26 cellular contexts compared by ENCODE assay signal in the genomic region with DNA sequence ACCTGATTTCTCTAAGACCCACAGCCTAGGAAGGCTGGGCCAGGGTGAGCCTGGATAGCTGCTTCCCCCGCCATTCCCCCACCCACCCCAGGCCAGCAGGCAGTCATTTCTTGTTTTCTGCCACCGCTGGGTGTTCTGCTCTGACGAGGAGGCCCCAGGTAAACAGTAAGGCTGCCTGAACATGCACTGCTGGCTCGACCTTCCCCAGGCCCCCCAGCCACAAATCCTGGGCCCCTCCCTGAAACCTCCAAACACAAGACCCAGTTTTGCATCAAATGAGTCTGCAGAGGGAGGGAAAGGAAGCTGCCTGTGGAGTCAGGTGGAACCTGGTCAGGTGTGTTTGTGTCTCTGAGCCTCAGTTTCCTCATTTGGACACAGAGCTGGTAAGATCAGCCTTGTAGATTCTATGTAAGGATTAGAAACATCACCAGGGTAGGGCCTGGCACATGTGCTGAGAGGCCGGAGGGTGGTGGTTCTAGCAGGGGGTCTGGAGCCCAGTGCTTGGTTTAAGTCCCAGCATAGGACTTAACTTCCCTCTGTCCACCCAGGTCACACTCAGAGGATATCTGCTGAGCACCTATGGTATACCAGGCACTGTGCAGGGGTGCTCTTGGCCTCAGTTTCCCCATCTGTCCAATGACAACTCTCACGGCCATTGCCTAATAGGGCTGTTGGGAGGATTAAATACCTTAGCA. TPM values are rescaled to one million over a fixed set of nuclear protein-coding genes. Genes with fewer than 3 reads are reported as not detected.
DNase-seq lines count a peak whose midpoint lies in the region; ATAC-seq, FAIRE-seq and TF ChIP-seq lines count a peak whose summit lies in the region.
"Had no signal": no experiment of that assay in that cellular context is flagged by ENCODE, and none has a peak within 500 bp of the region (broad histone marks: within the 10 kb centered on the region; RNA-seq: fewer than 3 reads in every experiment).

No MANE protein-coding gene starts in this region.

- no peak overlapping the region for H2AFZ ChIP-seq in GM12878 (ENCODE audit: control insufficient read depth, low read depth, low read length)

- H3K4me1 Mint-ChIP-seq in activated CD4-positive, alpha-beta T cell treated with anti-CD3 and anti-CD28 coated beads, Interleukin-2, amount 10 ng/mL, durations not matched to agents 7 days and 5 days: peaks cover 63% of the 10 kb centered on the region
- peaks cover 28% of the 10 kb centered on the region for H3K4me1 Mint-ChIP-seq in activated CD4-positive, alpha-beta T cell treated with anti-CD3 and anti-CD28 coated beads for 36 hours
- peaks cover 41 to 67% of the 10 kb centered on the region in 2 donors for H3K4me1 Mint-ChIP-seq in stimulated activated naive B cell treated with anti-CD40 and anti-IgM and Interleukin-4, amounts not matched to agents 10 μg/mL and 1 μg/mL and 100 μg/mL, for 72 hours

- TF ChIP-seq CTCF in DOHH2 (IDR thresholded peaks at IDR 0.05; ENCODE audit: low read depth, low read length, poor library complexity, severe bottlenecking): no peak
- TF ChIP-seq CTCF in GM12878 (IDR thresholded peaks at IDR 0.05 in 2 of 3, conservative IDR thresholded peaks at IDR 0.05 in 1 of 3; ENCODE audit: control insufficient read depth in 2 of 3, extremely low read depth in 1 of 3, insufficient read depth in 1 of 3, low read depth in 3 of 3, low read length in 3 of 3): no peak

- H3K27ac ChIP-seq in DOHH2 (ENCODE audit: low read depth, low read length): peak overlapping the region; percentile 95
- H3K27ac ChIP-seq in GM12878 (ENCODE audit: control insufficient read depth, insufficient read depth): peak overlapping the region; percentile 91
- H3K27ac ChIP-seq: 22Rv1, C4-2B had no signal

- no peak overlapping the region for H3K9ac ChIP-seq in GM12878 (ENCODE audit: control insufficient read depth, insufficient read depth, low read length)
- H3K9ac ChIP-seq: SK-N-SH had no signal

- H3K4me3 ChIP-seq in DOHH2 (ENCODE audit: low read length) (peak overlapping the region; percentile 24; the same call in 1 of the 2 replicates), GM12878 (no peak overlapping the region)

- peaks cover 5% of the 10 kb centered on the region; the same call in 1 of the 2 replicates for H3K36me3 ChIP-seq in DOHH2 (ENCODE audit: control insufficient read depth, low read length)
- H3K36me3 ChIP-seq in GM12878 (ENCODE audit: control insufficient read depth in 2 of 2, insufficient read depth in 2 of 2, low read length in 1 of 2): no peaks in the 10 kb centered on the region

- SMC1A ChIA-PET in GM12878 (lab: Charles Lee; ENCODE audit: uncharacterized antibody, unreplicated experiment): interaction anchor here (1.1 to 8.4 kb wide), 13 partner anchors 10 to 349 kb away, joined by 3 to 194 read pairs (median 23); a partner anchor contains a TSS

- TF ChIP-seq RAD21 in GM12878 (IDR thresholded peaks at IDR 0.05; ENCODE audit: insufficient read depth, low read depth, low read length): no peak

- no peak overlapping the region for H3K4me3 Mint-ChIP-seq in activated CD4-positive, alpha-beta T cell treated with anti-CD3 and anti-CD28 coated beads, Interleukin-2, amount 10 ng/mL, durations not matched to agents 7 days and 5 days
- no peak overlapping the region for H3K4me3 Mint-ChIP-seq in activated CD4-positive, alpha-beta T cell treated with anti-CD3 and anti-CD28 coated beads for 36 hours
- peak overlapping the region in 1 of 2 donors; percentile 25 for H3K4me3 Mint-ChIP-seq in stimulated activated naive B cell treated with anti-CD40 and anti-IgM and Interleukin-4, amounts not matched to agents 10 μg/mL and 1 μg/mL and 100 μg/mL, for 72 hours
- H3K4me3 Mint-ChIP-seq: CD8-positive, alpha-beta memory T cell; H9; HFFc6 had no signal

- peak overlapping the region; percentile 54 for H3K27ac Mint-ChIP-seq in activated CD4-positive, alpha-beta T cell treated with anti-CD3 and anti-CD28 coated beads, Interleukin-2, amount 10 ng/mL, durations not matched to agents 7 days and 5 days
- no peak overlapping the region for H3K27ac Mint-ChIP-seq in activated CD4-positive, alpha-beta T cell treated with anti-CD3 and anti-CD28 coated beads for 36 hours
- peak overlapping the region; percentile 71 for H3K27ac Mint-ChIP-seq in stimulated activated naive B cell treated with anti-CD40 and anti-IgM and Interleukin-4, amounts not matched to agents 10 μg/mL and 1 μg/mL and 100 μg/mL, for 72 hours
- H3K27ac Mint-ChIP-seq: H9, HFFc6 had no signal

- no peaks in the 10 kb centered on the region for H3K9me3 ChIP-seq in DOHH2 (ENCODE audit: control insufficient read depth, insufficient read depth, low read length)
- no peaks in the 10 kb centered on the region for H3K9me3 ChIP-seq in GM12878 (replicated peaks; ENCODE audit: control insufficient read depth, insufficient read depth, low read length)
- H3K9me3 ChIP-seq: SK-N-SH had no signal

- POLR2A ChIA-PET in activated CD4-positive, alpha-beta T cell treated with anti-CD3 and anti-CD28 coated beads, Interleukin-2, amount 10 ng/mL, durations not matched to agents 7 days and 5 days (lab: Charles Lee): no interaction called here
- POLR2A ChIA-PET in activated CD4-positive, alpha-beta T cell treated with anti-CD3 and anti-CD28 coated beads for 36 hours (lab: Charles Lee): no interaction called here
- POLR2A ChIA-PET in GM12878 (lab: Charles Lee): interaction anchor here (1.3 to 6.0 kb wide), 6 partner anchors 10 to 79 kb away, joined by 3 to 85 read pairs (median 35); a partner anchor contains a TSS

- 65% methylated on average over 6 of the region's 6 CpGs for WGBS in GM12878 (ENCODE audit: insufficient coverage, insufficient replicate concordance, low lambda C conversion rate, missing lambda C conversion rate)

- no peak for DNase-seq in activated CD4-positive, alpha-beta T cell treated with anti-CD3 and anti-CD28 coated beads, Interleukin-2, amount 10 ng/mL, durations not matched to agents 7 days and 5 days
- DNase-seq in activated CD4-positive, alpha-beta T cell treated with anti-CD3 and anti-CD28 coated beads for 36 hours: no peak
- no peak for DNase-seq in GM12878 (ENCODE audit: low read depth, low spot score)
- DNase-seq in stimulated activated naive B cell treated with anti-CD40 and anti-IgM and Interleukin-4, amounts not matched to agents 10 μg/mL and 1 μg/mL and 100 μg/mL, for 72 hours: no peak
- no peak for DNase-seq in cerebellar cortex (ENCODE audit: low spot score)
- no peak for DNase-seq in NCI-H226
- no peak for DNase-seq in NCI-H2081 treated with DMSO at 0.1 percent for 48 hours (lab: John Stamatoyannopoulos, UW)
- DNase-seq: ACHN; Calu3; CD8-positive, alpha-beta memory T cell; DMS153; GDM1; H9; HFFc6; KBM-7; NCI-H1092; NCI-H1436; NCI-H187 treated with DMSO at 0.1 percent for 48 hours; NCI-H510A treated with DMSO at 0.1 percent for 48 hours; NCI-H748 treated with DMSO at 0.1 percent for 48 hours; SIG-M5; SK-N-SH had no signal

- H3K9me2 ChIP-seq in DOHH2 (replicated peaks; ENCODE audit: control insufficient read depth, low read length): no peaks in the 10 kb centered on the region
- H3K9me2 ChIP-seq: SK-N-SH had no signal

- H3K27me3 ChIP-seq in DOHH2 (ENCODE audit: control insufficient read depth, low read length): no peaks in the 10 kb centered on the region
- H3K27me3 ChIP-seq in GM12878 (replicated peaks in 1 of 2; ENCODE audit: control insufficient read depth in 2 of 2, insufficient read depth in 2 of 2, low read length in 1 of 2): no peaks in the 10 kb centered on the region

- RAD21 ChIA-PET in GM12878 (lab: Charles Lee; ENCODE audit: unreplicated experiment): interaction anchor here (0.6 to 6.8 kb wide), 13 partner anchors 11 to 336 kb away, joined by 3 to 206 read pairs (median 18); a partner anchor contains a TSS

- in situ Hi-C loops in GM12878 (cut with MboI): loop anchor here (10.0 kb wide), 1 partner anchor 995 kb away; no protein-coding TSS in a partner anchor

- FAIRE-seq in GM12878 (lab: Jason Lieb, UNC): no peak

- TF ChIP-seq EP300 in GM12878 (IDR thresholded peaks at IDR 0.05; ENCODE audit: borderline replicate concordance in 1 of 2, control insufficient read depth in 1 of 2, low read depth in 2 of 2, low read length in 2 of 2): no peak

- H3K4me2 ChIP-seq in DOHH2 (ENCODE audit: low read length) (peak overlapping the region; percentile 89), GM12878 (ENCODE audit: control insufficient read depth, insufficient read depth) (peak overlapping the region; percentile 22; the same call in 1 of the 2 replicates)
- H3K4me2 ChIP-seq: SK-N-SH had no signal

- no peaks in the 10 kb centered on the region for H3K79me2 ChIP-seq in DOHH2 (ENCODE audit: control insufficient read depth, low read length)
- H3K79me2 ChIP-seq in GM12878 (ENCODE audit: control insufficient read depth, insufficient read depth, low read length): no peaks in the 10 kb centered on the region; the same call in 1 of the 2 replicates

- H3K4me1 ChIP-seq in DOHH2 (ENCODE audit: control insufficient read depth, low read length) (peaks cover 91% of the 10 kb centered on the region), GM12878 (ENCODE audit: control insufficient read depth, insufficient read depth, low read length) (peaks cover 60% of the 10 kb centered on the region)

- ATAC-seq in activated CD4-positive, alpha-beta T cell treated with anti-CD3 and anti-CD28 coated beads for 36 hours: no peak
- ATAC-seq in GM12878: peak; percentile 12
- peak; percentile 11 to 14 for ATAC-seq in stimulated activated naive B cell treated with anti-CD40 and anti-IgM and Interleukin-4, amounts not matched to agents 10 μg/mL and 1 μg/mL and 100 μg/mL, for 72 hours (replicated peaks)
- ATAC-seq: Panc1 had no signal

- intact Hi-C loops in activated CD4-positive, alpha-beta T cell treated with anti-CD3 and anti-CD28 coated beads for 36 hours (cut with DNase I, micrococcal nuclease): loop anchor here in 1 of 2 experiments (5.0 kb wide), 2 partner anchors 43 to 52 kb away; a partner anchor contains a TSS
- intact Hi-C loops in GM12878 (cut with micrococcal nuclease; ENCODE audit: unreplicated experiment): loop anchor here (1.0 to 5.0 kb wide), 5 partner anchors 11 to 335 kb away; no protein-coding TSS in a partner anchor

- no peak for TF ChIP-seq POLR2A in GM12878 (IDR thresholded peaks at IDR 0.05; ENCODE audit: low read depth, low read length)

- no peaks in the 10 kb centered on the region for H3K9me3 Mint-ChIP-seq in activated CD4-positive, alpha-beta T cell treated with anti-CD3 and anti-CD28 coated beads, Interleukin-2, amount 10 ng/mL, durations not matched to agents 7 days and 5 days
- no peaks in the 10 kb centered on the region for H3K9me3 Mint-ChIP-seq in activated CD4-positive, alpha-beta T cell treated with anti-CD3 and anti-CD28 coated beads for 36 hours (ENCODE audit: low read depth)
- H3K9me3 Mint-ChIP-seq in stimulated activated naive B cell treated with anti-CD40 and anti-IgM and Interleukin-4, amounts not matched to agents 10 μg/mL and 1 μg/mL and 100 μg/mL, for 72 hours: no peaks in the 10 kb centered on the region
- H3K9me3 Mint-ChIP-seq: CD8-positive, alpha-beta memory T cell; H9; HFFc6 had no signal

- H4K20me1 ChIP-seq in DOHH2 (ENCODE audit: control insufficient read depth, insufficient read depth, low read depth, low read length) (no peaks in the 10 kb centered on the region), GM12878 (ENCODE audit: control insufficient read depth, insufficient read depth) (no peaks in the 10 kb centered on the region)

- no TSS peak for BruUV-seq in GM12878 (replicated peaks; lab: Mats Ljungman, UMichigan)

- H3K36me3 Mint-ChIP-seq in activated CD4-positive, alpha-beta T cell treated with anti-CD3 and anti-CD28 coated beads, Interleukin-2, amount 10 ng/mL, durations not matched to agents 7 days and 5 days (ENCODE audit: low read depth): no peaks in the 10 kb centered on the region
- H3K36me3 Mint-ChIP-seq in activated CD4-positive, alpha-beta T cell treated with anti-CD3 and anti-CD28 coated beads for 36 hours (ENCODE audit: low read depth): no peaks in the 10 kb centered on the region
- H3K36me3 Mint-ChIP-seq in stimulated activated naive B cell treated with anti-CD40 and anti-IgM and Interleukin-4, amounts not matched to agents 10 μg/mL and 1 μg/mL and 100 μg/mL, for 72 hours: no peaks in the 10 kb centered on the region
- H3K36me3 Mint-ChIP-seq: CD8-positive, alpha-beta memory T cell had no signal

- CTCF ChIA-PET in activated CD4-positive, alpha-beta T cell treated with anti-CD3 and anti-CD28 coated beads, Interleukin-2, amount 10 ng/mL, durations not matched to agents 7 days and 5 days (lab: Charles Lee): interaction anchor here (4.6 kb wide), 1 partner anchor 10 kb away, joined by 28 read pairs; no protein-coding TSS in a partner anchor
- CTCF ChIA-PET in activated CD4-positive, alpha-beta T cell treated with anti-CD3 and anti-CD28 coated beads for 36 hours (lab: Charles Lee): no interaction called here
- CTCF ChIA-PET in GM12878 (lab: Yijun Ruan, JAX): interaction anchor here (0.6 to 7.4 kb wide), 8 partner anchors 10 to 334 kb away, joined by 3 to 104 read pairs (median 12); a partner anchor contains a TSS

- H3K27me3 Mint-ChIP-seq in activated CD4-positive, alpha-beta T cell treated with anti-CD3 and anti-CD28 coated beads, Interleukin-2, amount 10 ng/mL, durations not matched to agents 7 days and 5 days: no peaks in the 10 kb centered on the region
- no peaks in the 10 kb centered on the region for H3K27me3 Mint-ChIP-seq in activated CD4-positive, alpha-beta T cell treated with anti-CD3 and anti-CD28 coated beads for 36 hours
- H3K27me3 Mint-ChIP-seq in stimulated activated naive B cell treated with anti-CD40 and anti-IgM and Interleukin-4, amounts not matched to agents 10 μg/mL and 1 μg/mL and 100 μg/mL, for 72 hours: no peaks in the 10 kb centered on the region

- H3F3A ChIP-seq in DOHH2 (ENCODE audit: control insufficient read depth, insufficient read depth): peaks cover 42% of the 10 kb centered on the region

RNA-seq across cellular contexts. Expression of a gene that starts 18.9 kb away (rescaled TPM):
- not detected for total RNA-seq in activated CD4-positive, alpha-beta T cell treated with anti-CD3 and anti-CD28 coated beads, Interleukin-2, amount 10 ng/mL, durations not matched to agents 7 days and 5 days
- not detected for total RNA-seq in activated CD4-positive, alpha-beta T cell treated with anti-CD3 and anti-CD28 coated beads for 36 hours
- total RNA-seq in GM12878 (2013; cell fraction: nucleolus; rRNA removed): not detected in 2 replicates
- total RNA-seq in GM12878 (2014; rRNA removed) (not detected in 2 replicates), GM12878 (2014; rRNA removed; fragmentation: Illumina TruSeq; extraction: Trizol) (not detected in 2 replicates), GM12878 (2021) (0.56 TPM in 1 of 2 replicates, not detected in the other)
- polyA plus RNA-seq in GM12878 (2011; ENCODE audit: low read depth): not detected
- polyA plus RNA-seq in GM12878 (2011; rRNA removed) (not detected in 2 replicates), GM12878 (2014; fragmentation: Illumina TruSeq; extraction: Trizol) (not detected in 2 replicates), GM12878 (2014; fragmentation: Nextera tagmentation; extraction: Ambion mirVana) (under 1 TPM in 1 of 2 experiments, not detected in 1; 0.20 TPM), GM12878 (2014; rRNA removed) (not detected in 2 replicates), GM12878 (2016; fragmentation: Nextera tagmentation; extraction: Ambion mirVana) (not detected)
- polyA plus RNA-seq in GM12878 (2011; cell fraction: cytosol; rRNA removed): not detected in 2 replicates
- not detected in 2 replicates for polyA plus RNA-seq in GM12878 (2011; cell fraction: nucleus; rRNA removed)
- not detected in 2 replicates for polyA plus RNA-seq in GM12878 (2012)
- not detected in 2 replicates for polyA minus RNA-seq in GM12878 (2011; rRNA and poly(A)+ RNA removed)
- polyA minus RNA-seq in GM12878 (2011; cell fraction: cytosol; rRNA and poly(A)+ RNA removed): not detected in 2 replicates
- not detected in 2 replicates for polyA minus RNA-seq in GM12878 (2011; cell fraction: nucleus; rRNA and poly(A)+ RNA removed)
- total RNA-seq: Calu3; CD8-positive, alpha-beta memory T cell; H9; HFFc6 had no signal
- polyA plus RNA-seq: CD8-positive, alpha-beta memory T cell; SK-N-SH had no signal

RNA-seq across cellular contexts. Expression of a gene that starts 23.7 kb away (rescaled TPM):
- not detected for total RNA-seq in activated CD4-positive, alpha-beta T cell treated with anti-CD3 and anti-CD28 coated beads, Interleukin-2, amount 10 ng/mL, durations not matched to agents 7 days and 5 days
- total RNA-seq in activated CD4-positive, alpha-beta T cell treated with anti-CD3 and anti-CD28 coated beads for 36 hours: not detected
- total RNA-seq in GM12878 (2013; cell fraction: nucleolus; rRNA removed): not detected in 2 replicates
- total RNA-seq in GM12878 (2014; rRNA removed): not detected in 2 replicates
- total RNA-seq in GM12878 (2014; rRNA removed; fragmentation: Illumina TruSeq; extraction: Trizol): not detected in 2 replicates
- total RNA-seq in GM12878 (2021): not detected in 2 replicates
- not detected for polyA plus RNA-seq in GM12878 (2011; ENCODE audit: low read depth)
- not detected in 2 replicates for polyA plus RNA-seq in GM12878 (2011; rRNA removed)
- polyA plus RNA-seq in GM12878 (2011; cell fraction: cytosol; rRNA removed): not detected in 2 replicates
- polyA plus RNA-seq in GM12878 (2011; cell fraction: nucleus; rRNA removed): not detected in 2 replicates
- not detected in 2 replicates for polyA plus RNA-seq in GM12878 (2012)
- not detected in 2 replicates for polyA plus RNA-seq in GM12878 (2014; fragmentation: Illumina TruSeq; extraction: Trizol)
- not detected for polyA plus RNA-seq in GM12878 (2014; fragmentation: Nextera tagmentation; extraction: Ambion mirVana)
- 0.27 TPM in 1 of 2 replicates, not detected in the other for polyA plus RNA-seq in GM12878 (2014; rRNA removed)
- polyA plus RNA-seq in GM12878 (2016; fragmentation: Nextera tagmentation; extraction: Ambion mirVana): not detected
- not detected in 2 replicates for polyA minus RNA-seq in GM12878 (2011; rRNA and poly(A)+ RNA removed)
- not detected in 2 replicates for polyA minus RNA-seq in GM12878 (2011; cell fraction: cytosol; rRNA and poly(A)+ RNA removed)
- polyA minus RNA-seq in GM12878 (2011; cell fraction: nucleus; rRNA and poly(A)+ RNA removed): not detected in 2 replicates
- total RNA-seq: Calu3; CD8-positive, alpha-beta memory T cell; H9; HFFc6 had no signal
- polyA plus RNA-seq: CD8-positive, alpha-beta memory T cell; SK-N-SH had no signal

RNA-seq across cellular contexts. Expression of a gene that starts 26.6 kb away (rescaled TPM):
- not detected for total RNA-seq in activated CD4-positive, alpha-beta T cell treated with anti-CD3 and anti-CD28 coated beads, Interleukin-2, amount 10 ng/mL, durations not matched to agents 7 days and 5 days
- not detected for total RNA-seq in activated CD4-positive, alpha-beta T cell treated with anti-CD3 and anti-CD28 coated beads for 36 hours
- not detected in 2 replicates for total RNA-seq in GM12878 (2013; cell fraction: nucleolus; rRNA removed)
- not detected in 2 replicates for total RNA-seq in GM12878 (2014; rRNA removed)
- total RNA-seq in GM12878 (2014; rRNA removed; fragmentation: Illumina TruSeq; extraction: Trizol): not detected in 2 replicates
- total RNA-seq in GM12878 (2021): not detected in 2 replicates
- not detected for polyA plus RNA-seq in GM12878 (2011; ENCODE audit: low read depth)
- polyA plus RNA-seq in GM12878 (2011; rRNA removed): not detected in 2 replicates
- polyA plus RNA-seq in GM12878 (2011; cell fraction: cytosol; rRNA removed): not detected in 2 replicates
- polyA plus RNA-seq in GM12878 (2011; cell fraction: nucleus; rRNA removed): not detected in 2 replicates
- not detected in 2 replicates for polyA plus RNA-seq in GM12878 (2012)
- not detected in 2 replicates for polyA plus RNA-seq in GM12878 (2014; fragmentation: Illumina TruSeq; extraction: Trizol)
- polyA plus RNA-seq in GM12878 (2014; fragmentation: Nextera tagmentation; extraction: Ambion mirVana): not detected
- polyA plus RNA-seq in GM12878 (2014; rRNA removed): not detected in 2 replicates
- polyA plus RNA-seq in GM12878 (2016; fragmentation: Nextera tagmentation; extraction: Ambion mirVana): not detected
- not detected in 2 replicates for polyA minus RNA-seq in GM12878 (2011; rRNA and poly(A)+ RNA removed)
- not detected in 2 replicates for polyA minus RNA-seq in GM12878 (2011; cell fraction: cytosol; rRNA and poly(A)+ RNA removed)
- polyA minus RNA-seq in GM12878 (2011; cell fraction: nucleus; rRNA and poly(A)+ RNA removed): not detected in 2 replicates
- total RNA-seq: Calu3; CD8-positive, alpha-beta memory T cell; H9; HFFc6 had no signal
- polyA plus RNA-seq: CD8-positive, alpha-beta memory T cell; SK-N-SH had no signal

RNA-seq across cellular contexts. Expression of a gene that starts 30.9 kb away (rescaled TPM):
- total RNA-seq in activated CD4-positive, alpha-beta T cell treated with anti-CD3 and anti-CD28 coated beads, Interleukin-2, amount 10 ng/mL, durations not matched to agents 7 days and 5 days: not detected
- not detected for total RNA-seq in activated CD4-positive, alpha-beta T cell treated with anti-CD3 and anti-CD28 coated beads for 36 hours
- total RNA-seq in GM12878 (2013; cell fraction: nucleolus; rRNA removed): not detected in 2 replicates
- total RNA-seq in GM12878 (2014; rRNA removed): not detected in 2 replicates
- total RNA-seq in GM12878 (2014; rRNA removed; fragmentation: Illumina TruSeq; extraction: Trizol): not detected in 2 replicates
- not detected in 2 replicates for total RNA-seq in GM12878 (2021)
- polyA plus RNA-seq in GM12878 (2011; ENCODE audit: low read depth): not detected
- not detected in 2 replicates for polyA plus RNA-seq in GM12878 (2011; rRNA removed)
- polyA plus RNA-seq in GM12878 (2011; cell fraction: cytosol; rRNA removed): not detected in 2 replicates
- not detected in 2 replicates for polyA plus RNA-seq in GM12878 (2011; cell fraction: nucleus; rRNA removed)
- not detected in 2 replicates for polyA plus RNA-seq in GM12878 (2012)
- polyA plus RNA-seq in GM12878 (2014; fragmentation: Illumina TruSeq; extraction: Trizol): not detected in 2 replicates
- not detected for polyA plus RNA-seq in GM12878 (2014; fragmentation: Nextera tagmentation; extraction: Ambion mirVana)
- not detected in 2 replicates for polyA plus RNA-seq in GM12878 (2014; rRNA removed)
- polyA plus RNA-seq in GM12878 (2016; fragmentation: Nextera tagmentation; extraction: Ambion mirVana): not detected
- polyA minus RNA-seq in GM12878 (2011; rRNA and poly(A)+ RNA removed): not detected in 2 replicates
- polyA minus RNA-seq in GM12878 (2011; cell fraction: cytosol; rRNA and poly(A)+ RNA removed): not detected in 2 replicates
- not detected in 2 replicates for polyA minus RNA-seq in GM12878 (2011; cell fraction: nucleus; rRNA and poly(A)+ RNA removed)
- total RNA-seq: Calu3; CD8-positive, alpha-beta memory T cell; H9; HFFc6 had no signal
- polyA plus RNA-seq: CD8-positive, alpha-beta memory T cell; SK-N-SH had no signal

RNA-seq across cellular contexts. Expression of a gene that starts 44.0 kb away (rescaled TPM):
- total RNA-seq in activated CD4-positive, alpha-beta T cell treated with anti-CD3 and anti-CD28 coated beads, Interleukin-2, amount 10 ng/mL, durations not matched to agents 7 days and 5 days: 100 to 1,000 TPM; 127 to 133 TPM
- total RNA-seq in activated CD4-positive, alpha-beta T cell treated with anti-CD3 and anti-CD28 coated beads for 36 hours: 100 to 1,000 TPM in 1 of 2 experiments, 10 to 100 TPM in 1; 100.0 to 103 TPM
- 86.2 and 98.0 TPM in 2 replicates for total RNA-seq in GM12878 (2013; cell fraction: nucleolus; rRNA removed)
- total RNA-seq in GM12878 (2014; rRNA removed) (9.8 and 10.1 TPM in 2 replicates), GM12878 (2014; rRNA removed; fragmentation: Illumina TruSeq; extraction: Trizol) (2.7 and 3.8 TPM in 2 replicates), GM12878 (2021) (35.4 and 37.2 TPM in 2 replicates)
- polyA plus RNA-seq in GM12878 (2011; ENCODE audit: low read depth): 2.3 TPM
- polyA plus RNA-seq in GM12878 (2011; rRNA removed) (4.8 and 12.3 TPM in 2 replicates), GM12878 (2014; fragmentation: Illumina TruSeq; extraction: Trizol) (0.41 and 2.4 TPM in 2 replicates), GM12878 (2014; fragmentation: Nextera tagmentation; extraction: Ambion mirVana) (1 to 10 TPM in 1 of 2 experiments, under 1 TPM in 1; 0.42 to 1.2 TPM), GM12878 (2014; rRNA removed) (39.8 and 43.4 TPM in 2 replicates), GM12878 (2016; fragmentation: Nextera tagmentation; extraction: Ambion mirVana) (10 to 100 TPM; 16.4 to 25.8 TPM)
- polyA plus RNA-seq in GM12878 (2011; cell fraction: cytosol; rRNA removed): 25.7 and 34.2 TPM in 2 replicates
- 63.5 and 75.0 TPM in 2 replicates for polyA plus RNA-seq in GM12878 (2011; cell fraction: nucleus; rRNA removed)
- 8.7 and 19.7 TPM in 2 replicates for polyA plus RNA-seq in GM12878 (2012)
- 9.8 and 26.4 TPM in 2 replicates for polyA minus RNA-seq in GM12878 (2011; rRNA and poly(A)+ RNA removed)
- 27.6 and 37.3 TPM in 2 replicates for polyA minus RNA-seq in GM12878 (2011; cell fraction: cytosol; rRNA and poly(A)+ RNA removed)
- 109 and 187 TPM in 2 replicates for polyA minus RNA-seq in GM12878 (2011; cell fraction: nucleus; rRNA and poly(A)+ RNA removed)
